8 cellular contexts compared by ENCODE assay signal in the genomic region with DNA sequence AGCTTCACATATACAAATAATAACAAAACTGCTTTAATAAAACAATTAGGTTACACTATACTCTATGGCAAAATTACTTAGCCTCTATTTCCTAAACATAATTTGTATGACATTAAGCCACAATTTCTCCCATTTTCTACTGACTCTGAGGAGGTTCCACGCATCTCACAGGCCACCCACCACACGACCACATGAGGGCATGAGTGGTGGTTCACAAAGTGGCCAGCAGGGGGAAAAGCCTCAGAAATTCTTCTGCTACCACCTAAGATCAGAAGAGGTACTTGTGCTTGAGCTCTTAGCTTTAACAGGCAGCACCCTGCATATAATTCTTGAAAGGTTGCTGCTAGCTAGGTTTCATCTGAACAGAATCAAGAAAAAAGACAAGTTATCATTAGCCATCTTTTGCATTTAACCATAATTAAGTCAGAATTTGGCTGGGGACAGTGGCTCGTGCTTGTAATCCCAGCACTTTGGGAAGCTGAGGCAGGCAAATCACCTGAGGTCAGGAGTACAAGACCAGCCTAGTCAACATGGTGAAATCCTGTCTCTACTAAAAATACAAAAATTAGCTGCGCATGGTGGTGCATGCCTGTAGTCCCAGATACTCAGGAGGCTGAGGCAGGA. TPM values are rescaled to one million over a fixed set of nuclear protein-coding genes. Genes with fewer than 3 reads are reported as not detected.
A peak's percentile ranks its signal among the peaks of the same experiment; 100 is the strongest.
DNase-seq lines count a peak whose midpoint lies in the region; TF ChIP-seq lines count a peak whose summit lies in the region.

No MANE protein-coding gene starts in this region.

- H3K4me1 Mint-ChIP-seq in T-helper 1 cell treated with Interleukin-12 subunit alpha and Interleukin-12 subunit beta and Interleukin-4 antibody, amounts not matched to agents 30 μg/mL and 1 μg/mL, for 36 hours (ENCODE audit: low read depth) = peaks cover 43% of the 10 kb centered on the region

- H3K27me3 Mint-ChIP-seq in T-helper 1 cell treated with Interleukin-12 subunit alpha and Interleukin-12 subunit beta and Interleukin-4 antibody, amounts not matched to agents 30 μg/mL and 1 μg/mL, for 36 hours (ENCODE audit: low read depth) = no peaks in the 10 kb centered on the region

- no peaks in the 10 kb centered on the region for H3K9me3 Mint-ChIP-seq in T-helper 1 cell treated with Interleukin-12 subunit alpha and Interleukin-12 subunit beta and Interleukin-4 antibody, amounts not matched to agents 30 μg/mL and 1 μg/mL, for 36 hours

- H3K27ac Mint-ChIP-seq in T-helper 1 cell treated with Interleukin-12 subunit alpha and Interleukin-12 subunit beta and Interleukin-4 antibody, amounts not matched to agents 30 μg/mL and 1 μg/mL, for 36 hours = peak overlapping the region; percentile 12

- no peak overlapping the region for H3K4me3 ChIP-seq in H7 (ENCODE audit: insufficient read depth, low read depth, low read length)

- H3K27me3 ChIP-seq in H7 (ENCODE audit: control insufficient read depth, insufficient read depth, low read length) = no peaks in the 10 kb centered on the region

- DNase-seq in DMS 273 (lab: John Stamatoyannopoulos, UW; ENCODE audit: unreplicated experiment) = peak; percentile 73
- DNase-seq in DMS 273 treated with DMSO at 0.1 percent for 48 hours (lab: John Stamatoyannopoulos, UW) = no peak
- peak; percentile 23 for DNase-seq in H7
- peak; percentile 61 for DNase-seq in amniotic epithelial cell (ENCODE audit: low read depth)
- peak; percentile 64 for DNase-seq in iris pigment epithelial cell (ENCODE audit: low read depth)
- peak; percentile 61 to 67 for DNase-seq in stimulated activated CD4-positive, alpha-beta T cell treated with anti-CD3 and anti-CD28 coated beads, Interleukin-2, amount 100 ng/mL, for 48 hours

- no peaks in the 10 kb centered on the region for H3K36me3 ChIP-seq in H7 (replicated peaks; ENCODE audit: control insufficient read depth, insufficient read depth, low read length)

- peak overlapping the region; percentile 1 for H3K4me3 Mint-ChIP-seq in T-helper 1 cell treated with Interleukin-12 subunit alpha and Interleukin-12 subunit beta and Interleukin-4 antibody, amounts not matched to agents 30 μg/mL and 1 μg/mL, for 36 hours

- TF ChIP-seq CTCF in LNCAP (IDR thresholded peaks at IDR 0.05) = peak; percentile 69

- peaks cover 44% of the 10 kb centered on the region for H3K36me3 Mint-ChIP-seq in T-helper 1 cell treated with Interleukin-12 subunit alpha and Interleukin-12 subunit beta and Interleukin-4 antibody, amounts not matched to agents 30 μg/mL and 1 μg/mL, for 36 hours (ENCODE audit: low read depth)

RNA-seq across cellular contexts. Expression of a gene that starts 7.7 kb away (rescaled TPM):
- 2.2 and 2.8 TPM in 2 replicates for total RNA-seq in H7 (2014; rRNA removed; shearing (Covaris generic))

RNA-seq across cellular contexts. Expression of a gene that starts 10.9 kb away (rescaled TPM):
- total RNA-seq in H7 (2014; rRNA removed; shearing (Covaris generic)) = 20.5 and 28.3 TPM in 2 replicates

RNA-seq across cellular contexts. Expression of a gene that starts 54.5 kb away (rescaled TPM):
- total RNA-seq in H7 (2014; rRNA removed; shearing (Covaris generic)) = 0.26 and 0.73 TPM in 2 replicates
